Comparison of ENCODE assay signal across 13 cellular contexts in genomic region chr1:21020151-21020550, GRCh38.
"Had no signal": no experiment of that assay in that cellular context is flagged by ENCODE, and none has a peak within 500 bp of the region (broad histone marks: within the 10 kb centered on the region; RNA-seq: fewer than 3 reads in every experiment).

No MANE protein-coding gene starts in this region.

- H3K27me3 Mint-ChIP-seq: activated CD4-positive, alpha-beta T cell treated with anti-CD3 and anti-CD28 coated beads, Interleukin-2, amount 10 ng/mL, durations not matched to agents 24 days and 14 days had no signal

- H3K4me1 ChIP-seq: breast epithelium had no signal

- H3K9me3 ChIP-seq: adrenal gland, breast epithelium, heart right ventricle, lower lobe of right lung, ovary, SK-N-SH had no signal

- H3K27ac ChIP-seq: foreskin keratinocyte, lower lobe of right lung, ovary had no signal

- H3K9me3 Mint-ChIP-seq: activated CD4-positive, alpha-beta T cell treated with anti-CD3 and anti-CD28 coated beads, Interleukin-2, amount 10 ng/mL, durations not matched to agents 24 days and 14 days had no signal

- DNase-seq: activated CD4-positive, alpha-beta T cell treated with anti-CD3 and anti-CD28 coated beads, Interleukin-2, amount 10 ng/mL, durations not matched to agents 24 days and 14 days; activated naive CD4-positive, alpha-beta T cell treated with anti-CD3 and anti-CD28 coated beads, Interleukin-2, amount 50 U/mL, for 16 hours; adrenal gland; dorsolateral prefrontal cortex; foreskin keratinocyte; heart right ventricle; kidney glomerular epithelial cell; lower lobe of right lung; ovary; SK-N-SH had no signal

- H3K36me3 ChIP-seq: adrenal gland, breast epithelium, heart right ventricle, lower lobe of right lung, ovary had no signal

- H3K4me3 Mint-ChIP-seq: activated CD4-positive, alpha-beta T cell treated with anti-CD3 and anti-CD28 coated beads, Interleukin-2, amount 10 ng/mL, durations not matched to agents 24 days and 14 days; neural crest cell had no signal

- H3K4me3 ChIP-seq: adrenal gland, breast epithelium, dorsolateral prefrontal cortex, heart right ventricle, lower lobe of right lung, ovary, skin epidermis had no signal

- H3K27ac Mint-ChIP-seq: activated CD4-positive, alpha-beta T cell treated with anti-CD3 and anti-CD28 coated beads, Interleukin-2, amount 10 ng/mL, durations not matched to agents 24 days and 14 days had no signal

- ATAC-seq: foreskin keratinocyte, heart right ventricle, lower lobe of right lung had no signal

- H3K27me3 ChIP-seq: adrenal gland, breast epithelium, dorsolateral prefrontal cortex, foreskin keratinocyte, heart right ventricle, ovary had no signal
